Comparison of ENCODE assay signal across 32 cellular contexts in genomic region chr10:46312953-46313352, GRCh38. TPM values are rescaled to one million over a fixed set of nuclear protein-coding genes. Genes with fewer than 3 reads are reported as not detected.
DNase-seq lines count a peak whose midpoint lies in the region; ATAC-seq, FAIRE-seq and TF ChIP-seq lines count a peak whose summit lies in the region.
"Had no signal": no experiment of that assay in that cellular context is flagged by ENCODE, and none has a peak within 500 bp of the region (broad histone marks: within the 10 kb centered on the region; RNA-seq: fewer than 3 reads in every experiment).

No MANE protein-coding gene starts in this region.

- no peak for TF ChIP-seq POLR2A in Peyer's patch (IDR thresholded peaks at IDR 0.05)
- TF ChIP-seq POLR2A in HepG2 (IDR thresholded peaks at IDR 0.05; ENCODE audit: insufficient read depth in 1 of 2, low read depth in 2 of 2, low read length in 2 of 2) = no peak

- no peak overlapping the region for H2BK20ac ChIP-seq in H9 (ENCODE audit: low read depth, low read length, poor library complexity, severe bottlenecking)

- H3K56ac ChIP-seq in H9 (ENCODE audit: insufficient read length, low read depth, low read length) (no peak overlapping the region), mesendoderm (ENCODE audit: low read length) (peak overlapping the region; percentile 49)

- H3K4me1 Mint-ChIP-seq in H9 = peaks cover 16 to 17% of the 10 kb centered on the region in 2 experiments

- H3K4me3 ChIP-seq in Peyer's patch = no peak overlapping the region
- H3K4me3 ChIP-seq in mesendoderm (ENCODE audit: low read length) = no peak overlapping the region
- no peak overlapping the region for H3K4me3 ChIP-seq in parathyroid adenoma (ENCODE audit: low read depth, low read length)
- no peak overlapping the region for H3K4me3 ChIP-seq in HepG2 (replicated peaks in 1 of 3; ENCODE audit: insufficient read depth in 1 of 3, low read depth in 2 of 3, low read length in 3 of 3)
- H3K4me3 ChIP-seq: BLaER1 treated with 17β-estradiol and CSF1 and Interleukin-3, amounts not matched to agents 10 nM and 100 nM; GM12878; GM23248; SJCRH30 had no signal

- H3K23ac ChIP-seq in H9 (ENCODE audit: insufficient read length, low read depth, low read length) (no peak overlapping the region), mesendoderm (ENCODE audit: low read length) (peak overlapping the region; percentile 32)

- no peak overlapping the region for H3K4me2 ChIP-seq in H9 (ENCODE audit: insufficient read depth, insufficient read length, low read length)
- H3K4me2 ChIP-seq in mesendoderm (ENCODE audit: low read length) = no peak overlapping the region
- H3K4me2 ChIP-seq in parathyroid adenoma (ENCODE audit: low read length) = no peak overlapping the region
- H3K4me2 ChIP-seq in HepG2 (ENCODE audit: low read depth, low read length) = no peak overlapping the region
- H3K4me2 ChIP-seq: BLaER1 treated with 17β-estradiol and CSF1 and Interleukin-3, amounts not matched to agents 10 nM and 100 nM had no signal

- in situ Hi-C loops in HepG2 (cut with HindIII; ENCODE audit: extremely low pct_ligation_motif_present, low pct_unique_long_range_greater_than_20kb) = no loop called here

- H3K9ac ChIP-seq in H9 (ENCODE audit: extremely low read depth, insufficient read length, low read length) = no peak overlapping the region
- H3K9ac ChIP-seq in mesendoderm (ENCODE audit: low read length) = no peak overlapping the region
- no peak overlapping the region for H3K9ac ChIP-seq in parathyroid adenoma
- H3K9ac ChIP-seq in HepG2 (ENCODE audit: insufficient read depth, low read depth, low read length) = no peak overlapping the region
- H3K9ac ChIP-seq: BLaER1 treated with 17β-estradiol and CSF1 and Interleukin-3, amounts not matched to agents 10 nM and 100 nM; GM23248 had no signal

- H3K79me1 ChIP-seq in H9 (ENCODE audit: insufficient read depth, low read depth, low read length, poor library complexity, severe bottlenecking) = no peaks in the 10 kb centered on the region
- no peaks in the 10 kb centered on the region for H3K79me1 ChIP-seq in mesendoderm (ENCODE audit: low read length)

- no CpG with 5 or more reads among the region's 3 CpGs for WGBS in H9 (ENCODE audit: extremely low coverage, insufficient read length, low lambda C conversion rate)
- WGBS in mesendoderm (ENCODE audit: extremely low coverage, insufficient coverage, low lambda C conversion rate) = no CpG with 5 or more reads among the region's 3 CpGs
- 26% methylated on average over 3 of the region's 3 CpGs for WGBS in HepG2 (ENCODE audit: low lambda C conversion rate)

- H3K79me2 ChIP-seq in H9 (ENCODE audit: insufficient read depth, low read length) = no peaks in the 10 kb centered on the region
- H3K79me2 ChIP-seq in mesendoderm (ENCODE audit: control insufficient read depth, insufficient read depth, low read length) = no peaks in the 10 kb centered on the region
- no peaks in the 10 kb centered on the region for H3K79me2 ChIP-seq in parathyroid adenoma
- H3K79me2 ChIP-seq in HepG2 (ENCODE audit: insufficient read depth, low read length) = no peaks in the 10 kb centered on the region

- H2BK120ac ChIP-seq in H9 (ENCODE audit: low read depth, low read length, poor library complexity, severe bottlenecking) = no peak overlapping the region
- no peak overlapping the region for H2BK120ac ChIP-seq in mesendoderm (ENCODE audit: low read depth, low read length)

- POLR2A ChIA-PET in HepG2 (lab: Yijun Ruan, JAX) = no interaction called here

- H3K14ac ChIP-seq in H9 (ENCODE audit: insufficient read depth, low read length) = 0 out of 2 replicates have a peak overlapping the region, but pooled peaks have one; percentile 6

- CTCF ChIA-PET in HepG2 (lab: Yijun Ruan, JAX; ENCODE audit: low intra/inter-chr PET ratio, low total read pairs) = no interaction called here

- H4K5ac ChIP-seq in H9 (ENCODE audit: insufficient read length, low read depth, low read length) (no peak overlapping the region), mesendoderm (ENCODE audit: low read length) (no peak overlapping the region)

- no peaks in the 10 kb centered on the region for H3K9me3 ChIP-seq in H9 (ENCODE audit: control insufficient read depth, low read depth, low read length)
- H3K9me3 ChIP-seq in Peyer's patch = no peaks in the 10 kb centered on the region
- no peaks in the 10 kb centered on the region for H3K9me3 ChIP-seq in parathyroid adenoma (ENCODE audit: control insufficient read depth, low read length)
- H3K9me3 ChIP-seq in HepG2 (ENCODE audit: low read length) = no peaks in the 10 kb centered on the region
- H3K9me3 ChIP-seq: BLaER1 treated with 17β-estradiol and CSF1 and Interleukin-3, amounts not matched to agents 10 nM and 100 nM; SJCRH30 had no signal

- H3K36me3 ChIP-seq in Peyer's patch (no peaks in the 10 kb centered on the region), mesendoderm (ENCODE audit: control insufficient read depth, insufficient read depth, low read length) (no peaks in the 10 kb centered on the region), parathyroid adenoma (ENCODE audit: control insufficient read depth, insufficient read depth, low read length) (no peaks in the 10 kb centered on the region), HepG2 (replicated peaks in 1 of 2; ENCODE audit: control insufficient read depth in 1 of 2, insufficient read depth in 2 of 2, low read length in 2 of 2) (no peaks in the 10 kb centered on the region)
- H3K36me3 ChIP-seq: BLaER1 treated with 17β-estradiol and CSF1 and Interleukin-3, amounts not matched to agents 10 nM and 100 nM; SJCRH30 had no signal

- no peak for ATAC-seq in HepG2
- ATAC-seq: GM12878, Right ventricle myocardium inferior, SK-N-SH treated with all-trans-retinoic acid at 6 μM for 48 hours had no signal

- H3K4me3 Mint-ChIP-seq in H9 = no peak overlapping the region
- H3K4me3 Mint-ChIP-seq: CD4-positive, alpha-beta T cell had no signal

- no peak overlapping the region for H3T11ph ChIP-seq in H9 (ENCODE audit: low read length)

- H4K20me1 ChIP-seq in H9 (ENCODE audit: control insufficient read depth, insufficient read depth, insufficient read length) (no peaks in the 10 kb centered on the region), HepG2 (ENCODE audit: insufficient read depth, low read length) (no peaks in the 10 kb centered on the region)
- H4K20me1 ChIP-seq: BLaER1 treated with 17β-estradiol and CSF1 and Interleukin-3, amounts not matched to agents 10 nM and 100 nM had no signal

- TF ChIP-seq EP300 in HepG2 (IDR thresholded peaks at IDR 0.05; ENCODE audit: low read depth in 2 of 2, low read length in 2 of 2) (no peak), HepG2 (CRISPR knock-in tag; IDR thresholded peaks at IDR 0.05; ENCODE audit: borderline replicate concordance) (no peak)

- H3K4ac ChIP-seq in H9 (ENCODE audit: low read depth, low read length) (no peak overlapping the region), mesendoderm (ENCODE audit: low read depth, low read length) (no peak overlapping the region)

- intact Hi-C loops in HepG2 (cut with micrococcal nuclease; ENCODE audit: unreplicated experiment) = no loop called here

- H2BK15ac ChIP-seq in H9 (ENCODE audit: low read depth, low read length) (no peak overlapping the region), mesendoderm (replicated peaks; ENCODE audit: low read depth) (no peak overlapping the region)

- no peak for TF ChIP-seq CTCF in H9 (conservative IDR thresholded peaks at IDR 0.05)
- no peak for TF ChIP-seq CTCF in Peyer's patch (IDR thresholded peaks at IDR 0.05)
- TF ChIP-seq CTCF in parathyroid adenoma (IDR thresholded peaks at IDR 0.05) = no peak
- no peak for TF ChIP-seq CTCF in HepG2 (CRISPR knock-in tag; IDR thresholded peaks at IDR 0.05)

- no TSS peak for BruUV-seq in HepG2 (replicated peaks; lab: Mats Ljungman, UMichigan)

- H2BK5ac ChIP-seq in H9 (ENCODE audit: insufficient read length, low read length) (no peak overlapping the region), mesendoderm (ENCODE audit: low read length) (no peak overlapping the region)

- H2AK5ac ChIP-seq in H9 (ENCODE audit: insufficient read length, low read length) (no peak overlapping the region), mesendoderm (ENCODE audit: low read length) (peak overlapping the region; percentile 54)

- no peaks in the 10 kb centered on the region for H3K23me2 ChIP-seq in H9 (ENCODE audit: insufficient read length, low read depth, low read length, poor library complexity, severe bottlenecking)

- H3K36me3 Mint-ChIP-seq in H9 (ENCODE audit: insufficient read depth in 1 of 3, low read depth in 3 of 3) = no peaks in the 10 kb centered on the region

- no peak for FAIRE-seq in HepG2 (lab: Jason Lieb, UNC)
- FAIRE-seq: A204.1, G401.6, GM12878, GM19239 had no signal

- no peak overlapping the region for H4K91ac ChIP-seq in H9 (ENCODE audit: insufficient read length, low read depth, low read length)

- H3K27me3 Mint-ChIP-seq in H9 (ENCODE audit: low read depth) = no peaks in the 10 kb centered on the region
- H3K27me3 Mint-ChIP-seq: CD4-positive, alpha-beta T cell had no signal

- no peak overlapping the region for H4K8ac ChIP-seq in H9 (replicated peaks; ENCODE audit: insufficient read length, low read depth, low read length)
- H4K8ac ChIP-seq in mesendoderm (ENCODE audit: low read depth, low read length) = no peak overlapping the region

- TF ChIP-seq RAD21 in HepG2 (CRISPR knock-in tag; IDR thresholded peaks at IDR 0.05) = no peak

- no peaks in the 10 kb centered on the region for H3K9me3 Mint-ChIP-seq in H9
- H3K9me3 Mint-ChIP-seq: CD4-positive, alpha-beta T cell had no signal

- H2AFZ ChIP-seq in H9 (ENCODE audit: low read length) (no peak overlapping the region), parathyroid adenoma (peak overlapping the region; percentile 82), HepG2 (ENCODE audit: low read length) (no peak overlapping the region)
- H2AFZ ChIP-seq: GM23248 had no signal

- no peak overlapping the region for H3K18ac ChIP-seq in H9 (ENCODE audit: insufficient read length, low read depth, low read length)
- no peak overlapping the region for H3K18ac ChIP-seq in mesendoderm (ENCODE audit: low read length)

- peaks cover 2% of the 10 kb centered on the region; the same call in 1 of the 2 replicates for H3K4me1 ChIP-seq in H9 (ENCODE audit: insufficient read depth, low read length)
- no peaks in the 10 kb centered on the region for H3K4me1 ChIP-seq in Peyer's patch
- peaks cover 6% of the 10 kb centered on the region for H3K4me1 ChIP-seq in mesendoderm (ENCODE audit: control insufficient read depth, low read depth, low read length)
- peaks cover 65% of the 10 kb centered on the region for H3K4me1 ChIP-seq in parathyroid adenoma
- no peaks in the 10 kb centered on the region for H3K4me1 ChIP-seq in HepG2 (ENCODE audit: insufficient read depth, low read length)
- H3K4me1 ChIP-seq: SJCRH30 had no signal

- no peaks in the 10 kb centered on the region for H3K27me3 ChIP-seq in H9 (ENCODE audit: insufficient read depth, low read length)
- H3K27me3 ChIP-seq in Peyer's patch = no peaks in the 10 kb centered on the region
- H3K27me3 ChIP-seq in mesendoderm (ENCODE audit: insufficient read depth, low read length, poor library complexity) = no peaks in the 10 kb centered on the region
- H3K27me3 ChIP-seq in parathyroid adenoma (ENCODE audit: control insufficient read depth, insufficient read depth, low read length) = no peaks in the 10 kb centered on the region
- peaks cover 3 to 42% of the 10 kb centered on the region in 2 experiments; a peak in 2 of 5 replicates for H3K27me3 ChIP-seq in HepG2 (ENCODE audit: control insufficient read depth in 1 of 2, insufficient read depth in 2 of 2, low read length in 2 of 2)
- H3K27me3 ChIP-seq: BLaER1 treated with 17β-estradiol and CSF1 and Interleukin-3, amounts not matched to agents 10 nM and 100 nM; SJCRH30 had no signal

- no peak overlapping the region for H2BK12ac ChIP-seq in H9 (ENCODE audit: insufficient read length, low read depth, low read length)

- peak overlapping the region in 1 of 3 experiments; percentile 65; a peak in 2 of 7 replicates for H3K27ac Mint-ChIP-seq in H9
- H3K27ac Mint-ChIP-seq: CD4-positive, alpha-beta T cell had no signal

- no peak overlapping the region for H3K27ac ChIP-seq in H9 (ENCODE audit: insufficient read length, low read depth, low read length)
- no peak overlapping the region for H3K27ac ChIP-seq in Peyer's patch
- H3K27ac ChIP-seq in mesendoderm (ENCODE audit: low read depth, low read length) = no peak overlapping the region
- peak overlapping the region; percentile 67 for H3K27ac ChIP-seq in parathyroid adenoma
- H3K27ac ChIP-seq in HepG2 (ENCODE audit: extremely low read length, insufficient read depth, low read length) = no peak overlapping the region
- H3K27ac ChIP-seq: BLaER1 treated with 17β-estradiol and CSF1 and Interleukin-3, amounts not matched to agents 10 nM and 100 nM; GM23248; SJCRH30 had no signal

- DNase-seq in H9 (peak; percentile 14), Peyer's patch (peak in 2 of 3 donors; percentile 21 to 36), mesendoderm (no peak), HepG2 (ENCODE audit: low spot score) (no peak), NCI-H1436 (lab: John Stamatoyannopoulos, UW) (no peak), AG08396 (ENCODE audit: low spot score) (no peak), HuH-7.5 (ENCODE audit: low spot score) (no peak)
- DNase-seq: AML-193; CD4-positive, alpha-beta T cell; DMS53; GM23248; HCEC 1CT; Karpas-422; NCI-H1105; NCI-H146; NCI-H1930; NCI-H2107; NCI-H446; NCI-H524 treated with DMSO at 0.1 percent for 48 hours; NCI-H774; SJCRH30 had no signal

RNA-seq across cellular contexts. Expression of gene ANTXRL, which starts 26.2 kb away (rescaled TPM):
- total RNA-seq in H9 (2021) (not detected in 2 replicates), Peyer's patch (not detected), HepG2 (2016; rRNA removed; fragmentation: Illumina TruSeq; extraction: Trizol) (not detected in 2 replicates)
- polyA plus RNA-seq in mesendoderm (2013, experiment 1 of 2) = not detected
- polyA plus RNA-seq in mesendoderm (2013, experiment 2 of 2) = not detected
- not detected in 2 replicates for total RNA-seq in HepG2 (2016; cell fraction: cytosol; rRNA removed; fragmentation: Illumina TruSeq; extraction: Trizol; ENCODE audit: low read depth)
- total RNA-seq in HepG2 (2016; cell fraction: insoluble cytoplasmic fraction; rRNA removed; fragmentation: Illumina TruSeq; extraction: Trizol) = not detected in 2 replicates
- total RNA-seq in HepG2 (2016; cell fraction: membrane; rRNA removed; fragmentation: Illumina TruSeq; extraction: Trizol) = not detected in 2 replicates
- not detected in 2 replicates for total RNA-seq in HepG2 (2016; cell fraction: nucleus; rRNA removed; fragmentation: Illumina TruSeq; extraction: Trizol)
- not detected in 2 replicates for polyA plus RNA-seq in HepG2 (2011; rRNA removed)
- polyA plus RNA-seq in HepG2 (2011; cell fraction: cytosol; rRNA removed) = not detected in 2 replicates
- polyA plus RNA-seq in HepG2 (2011; cell fraction: nucleus; rRNA removed) = not detected in 2 replicates
- not detected in 2 replicates for polyA plus RNA-seq in HepG2 (2012)
- not detected in 2 replicates for polyA plus RNA-seq in HepG2 (2016; cell fraction: cytosol; fragmentation: Illumina TruSeq; extraction: Trizol; ENCODE audit: low read depth)
- not detected in 2 replicates for polyA plus RNA-seq in HepG2 (2016; cell fraction: insoluble cytoplasmic fraction; fragmentation: Illumina TruSeq; extraction: Trizol; ENCODE audit: low read depth)
- polyA plus RNA-seq in HepG2 (2016; cell fraction: membrane; fragmentation: Illumina TruSeq; extraction: Trizol; ENCODE audit: low read depth) = not detected in 2 replicates
- polyA plus RNA-seq in HepG2 (2016; cell fraction: nucleus; fragmentation: Illumina TruSeq; extraction: Trizol; ENCODE audit: insufficient read depth, low read depth) = not detected in 2 replicates
- not detected in 2 replicates for polyA minus RNA-seq in HepG2 (2011; rRNA and poly(A)+ RNA removed; ENCODE audit: low replicate concordance)
- not detected in 2 replicates for polyA minus RNA-seq in HepG2 (2011; cell fraction: cytosol; rRNA and poly(A)+ RNA removed)
- not detected in 2 replicates for polyA minus RNA-seq in HepG2 (2011; cell fraction: nucleus; rRNA and poly(A)+ RNA removed)
- total RNA-seq: CD4-positive, alpha-beta T cell; Daoy; GM12878; GM23248; Right ventricle myocardium inferior; RPMI7951; SJCRH30 had no signal
- polyA plus RNA-seq: AG04450, GM12878, GM23248 had no signal

Comparison
In these comparisons a context has a peak if more than half of its experiments do, and no peak if none do; other contexts are left out.
1. DNase-seq: peak in H9 (single experiment) and Peyer's patch (2 of 3); none in mesendoderm (single experiment), HepG2 (single experiment), NCI-H1436 (single experiment), AG08396 (single experiment) and HuH-7.5 (single experiment).